Comparison of ENCODE assay signal across 1 cellular context in genomic region chr2:219560037-219560892, GRCh38.
A peak's percentile ranks its signal among the peaks of the same experiment; 100 is the strongest.
TF ChIP-seq lines count a peak whose summit lies in the region.

No MANE protein-coding gene starts in this region.

TF ChIP-seq in HepG2, 621 proteins besides CTCF, POLR2A, EP300 and RAD21 (continued from another document):
- TF ChIP-seq GPBP1L1 (CRISPR knock-in tag; IDR thresholded peaks at IDR 0.05) (no peak), ETV5 (CRISPR knock-in tag; IDR thresholded peaks at IDR 0.05; ENCODE audit: borderline replicate concordance) (no peak), GRHL1 (CRISPR knock-in tag; conservative IDR thresholded peaks at IDR 0.05) (no peak), KDM2A (CRISPR knock-in tag; IDR thresholded peaks at IDR 0.05; ENCODE audit: borderline replicate concordance, low read depth) (0 out of 2 replicates have a peak, but pooled peaks have one; percentile 4), NCOA1 (CRISPR knock-in tag; IDR thresholded peaks at IDR 0.05) (no peak), ISX (CRISPR knock-in tag; conservative IDR thresholded peaks at IDR 0.05) (no peak), ZNF652 (CRISPR knock-in tag; IDR thresholded peaks at IDR 0.05; ENCODE audit: borderline replicate concordance, low read depth) (no peak), ZNF329 (CRISPR knock-in tag; IDR thresholded peaks at IDR 0.05; ENCODE audit: low read depth) (no peak), ZNF563 (CRISPR knock-in tag; IDR thresholded peaks at IDR 0.05) (peak; percentile 57; the same call in 1 of the 2 replicates), MTA1 (CRISPR knock-in tag; IDR thresholded peaks at IDR 0.05; ENCODE audit: borderline replicate concordance) (no peak), MIXL1 (CRISPR knock-in tag; IDR thresholded peaks at IDR 0.05) (no peak), RERE (CRISPR knock-in tag; IDR thresholded peaks at IDR 0.05; ENCODE audit: low read depth) (no peak)
